8 cellular contexts compared by ENCODE assay signal in the genomic region with DNA sequence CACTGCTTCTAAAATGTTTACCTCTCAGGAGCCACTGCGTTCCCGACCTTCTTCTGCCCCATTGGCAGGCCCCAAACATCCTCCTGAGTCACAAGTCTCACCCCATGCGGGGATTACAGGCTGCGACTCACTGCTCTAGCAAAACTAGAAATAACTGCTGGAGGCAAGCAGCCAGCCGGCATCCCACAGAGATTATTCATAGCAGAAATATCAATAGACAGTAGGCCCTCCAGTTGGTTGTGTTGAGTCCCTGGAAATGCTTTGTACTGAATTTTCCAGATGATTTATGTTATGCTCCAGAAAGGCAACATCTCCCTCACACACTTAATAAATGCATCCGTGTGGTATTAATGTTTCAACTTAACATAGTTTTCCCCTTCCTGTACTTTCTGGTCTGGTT.
A peak's percentile ranks its signal among the peaks of the same experiment; 100 is the strongest.
DNase-seq lines count a peak whose midpoint lies in the region; ATAC-seq lines count a peak whose summit lies in the region.

No MANE protein-coding gene starts in this region.

- DNase-seq in Ammon's horn (ENCODE audit: low spot score) (peak; percentile 66), astrocyte of the hippocampus (ENCODE audit: low read depth, low spot score) (peak; percentile 94), kidney glomerular epithelial cell (lab: John Stamatoyannopoulos, UW) (peak; percentile 81), NCI-H1436 (lab: John Stamatoyannopoulos, UW) (no peak), globus pallidus (ENCODE audit: low spot score) (no peak), SIG-M5 (lab: John Stamatoyannopoulos, UW) (no peak)
- peak; percentile 67 for DNase-seq in stimulated activated CD8-positive, alpha-beta memory T cell treated with anti-CD3 and anti-CD28 coated beads, Interleukin-4, amount 100 ng/mL, for 48 hours

- peak; percentile 44 for ATAC-seq in HG03460 (IDR thresholded peaks at IDR 0.05; ENCODE audit: unreplicated experiment)

Comparison
In these comparisons a context has a peak if more than half of its experiments do, and no peak if none do; other contexts are left out.
1. DNase-seq: peak in Ammon's horn (single experiment), astrocyte of the hippocampus (single experiment), kidney glomerular epithelial cell (single experiment) and stimulated activated CD8-positive, alpha-beta memory T cell treated with anti-CD3 and anti-CD28 coated beads, Interleukin-4, amount 100 ng/mL, for 48 hours (single experiment); none in NCI-H1436 (single experiment), globus pallidus (single experiment) and SIG-M5 (single experiment).